ENCODE assay signal across 17 cellular contexts in the genomic region with DNA sequence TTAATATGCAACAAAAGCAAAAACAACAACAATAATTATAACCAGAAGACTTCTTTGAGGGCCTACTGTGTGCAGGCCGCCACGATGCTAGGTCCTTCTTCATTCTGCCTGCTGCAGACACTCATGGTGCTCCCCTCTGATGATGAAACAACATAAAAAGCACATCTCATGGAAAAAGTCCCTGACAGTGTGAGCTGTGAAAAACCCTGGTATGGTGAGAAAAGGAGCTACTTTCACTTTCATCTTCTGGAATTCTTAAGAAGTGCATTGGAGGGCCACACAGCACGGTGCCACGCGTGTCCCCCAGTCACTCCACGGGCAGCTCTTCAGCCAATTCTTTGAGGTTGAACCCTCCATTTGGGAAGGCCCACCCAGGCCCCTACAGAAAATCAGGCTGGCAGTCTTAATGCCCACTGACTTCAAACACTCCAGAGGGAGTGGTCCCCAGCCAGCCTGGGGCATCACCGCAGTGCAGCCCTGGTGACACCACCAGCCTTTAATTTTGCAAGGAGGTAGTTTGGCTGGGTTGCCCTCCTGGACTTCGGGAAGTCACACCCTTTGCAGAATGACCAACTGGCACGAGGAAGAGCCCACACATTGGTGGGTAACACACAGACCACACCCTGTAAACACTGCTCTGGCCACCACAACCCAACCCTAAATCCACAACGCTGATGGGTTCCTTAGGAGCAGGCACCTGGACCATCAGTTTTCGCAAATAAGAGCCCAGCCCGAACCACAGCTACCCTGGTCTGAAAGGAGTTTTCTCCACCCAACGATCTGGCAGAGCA. TPM values are rescaled to one million over a fixed set of nuclear protein-coding genes. Genes with fewer than 3 reads are reported as not detected.
DNase-seq lines count a peak whose midpoint lies in the region; TF ChIP-seq lines count a peak whose summit lies in the region.
"Had no signal": no experiment of that assay in that cellular context is flagged by ENCODE, and none has a peak within 500 bp of the region (broad histone marks: within the 10 kb centered on the region; RNA-seq: fewer than 3 reads in every experiment).

No MANE protein-coding gene starts in this region.

- no peak for TF ChIP-seq CTCF in dorsolateral prefrontal cortex (IDR thresholded peaks at IDR 0.05 in 54 of 56, conservative IDR thresholded peaks at IDR 0.05 in 2 of 56; ENCODE audit: low read depth in 1 of 56, partially characterized antibody in 56 of 56)

- DNase-seq in AG20443 (ENCODE audit: low spot score), result peak; percentile 42
- peak; percentile 60 for DNase-seq in RPMI7951 (ENCODE audit: low read depth)
- DNase-seq in dorsolateral prefrontal cortex, result no peak
- peak; percentile 36 for DNase-seq in myocyte (ENCODE audit: low read depth)
- no peak for DNase-seq in NCI-H774 (lab: John Stamatoyannopoulos, UW)
- no peak for DNase-seq in dedifferentiated amniotic fluid mesenchymal stem cell (ENCODE audit: extremely low spot score)
- DNase-seq in DMS79 (lab: John Stamatoyannopoulos, UW), result no peak
- DNase-seq in NCI-H748 treated with DMSO at 0.1 percent for 48 hours (lab: John Stamatoyannopoulos, UW), result no peak
- DNase-seq: activated CD4-positive, CD25-positive, alpha-beta regulatory T cell; activated naive CD4-positive, alpha-beta T cell; Calu3; H9; lower lobe of right lung; NCI-H1417 treated with DMSO at 0.1 percent for 48 hours; NCI-H446; stimulated activated CD4-positive, alpha-beta T cell treated with anti-CD3 and anti-CD28 coated beads, Interleukin-4, amount 100 ng/mL, for 4 hours had no signal

- intact Hi-C loops in dorsolateral prefrontal cortex (cut with DNase I), result loop anchor here in 1 of 2 donors (10.0 kb wide), 1 partner anchor 135 kb away; no protein-coding TSS in a partner anchor

- H3K27ac ChIP-seq in dorsolateral prefrontal cortex, result peak overlapping the region in 36 of 59 donors; percentile 2 to 74 (median 44)
- H3K27ac ChIP-seq: cardiac muscle cell, lower lobe of right lung had no signal

- H3K27me3 ChIP-seq in dorsolateral prefrontal cortex, result no peaks in the 10 kb centered on the region

- peak overlapping the region in 19 of 59 donors; percentile 1 to 38 (median 16) for H3K4me3 ChIP-seq in dorsolateral prefrontal cortex
- H3K4me3 ChIP-seq: cardiac muscle cell, lower lobe of right lung had no signal

RNA-seq across cellular contexts. Expression of a gene that starts 7.6 kb away (rescaled TPM):
- 33.7 and 47.7 TPM in 2 replicates for total RNA-seq in RPMI7951 (2014; rRNA removed; shearing (Covaris generic))
- total RNA-seq in dorsolateral prefrontal cortex, result 100 to 1,000 TPM; 110 to 286 (median 217) TPM
- total RNA-seq in myocyte, result 11.9 and 15.3 TPM in 2 replicates
- polyA plus RNA-seq in myocyte (2012), result 31.5 TPM

Comparison
In these comparisons a context has a peak if more than half of its experiments do, and no peak if none do; other contexts are left out.
1. DNase-seq: peak in AG20443 (single experiment), RPMI7951 (single experiment) and myocyte (single experiment); none in dorsolateral prefrontal cortex (0 of 10), NCI-H774 (single experiment), dedifferentiated amniotic fluid mesenchymal stem cell (single experiment), DMS79 (single experiment) and NCI-H748 treated with DMSO at 0.1 percent for 48 hours (single experiment).